Comparison of ENCODE assay signal across 13 cellular contexts in genomic region chr20:34062651-34063482, GRCh38. TPM values are rescaled to one million over a fixed set of nuclear protein-coding genes. Genes with fewer than 3 reads are reported as not detected.
DNase-seq lines count a peak whose midpoint lies in the region; FAIRE-seq and TF ChIP-seq lines count a peak whose summit lies in the region.
"Had no signal": no experiment of that assay in that cellular context is flagged by ENCODE, and none has a peak within 500 bp of the region (broad histone marks: within the 10 kb centered on the region; RNA-seq: fewer than 3 reads in every experiment).

No MANE protein-coding gene starts in this region.

- in situ Hi-C loops in HAP-1 (cut with MboI; ENCODE audit: low sequenced_read_pairs): loop anchor here (25.0 kb wide), 1 partner anchor 201 kb away; no protein-coding TSS in a partner anchor

- H3K36me3 ChIP-seq in mesodermal cell (ENCODE audit: control insufficient read depth, insufficient read depth, low read length): peaks cover 12% of the 10 kb centered on the region
- H3K36me3 ChIP-seq in HAP-1 (replicated peaks): no peaks in the 10 kb centered on the region
- peaks cover 3 to 4% of the 10 kb centered on the region in 2 donors for H3K36me3 ChIP-seq in small intestine (ENCODE audit: control insufficient read depth in 2 of 2, insufficient read depth in 2 of 2, low read length in 2 of 2)

- 100% methylated on average over 1 to 2 of the region's 4 CpGs for WGBS in mesodermal cell (ENCODE audit: insufficient coverage in 2 of 2), 2 experiments
- 90 to 94% (median 93%) methylated on average over 4 of the region's 4 CpGs for WGBS in small intestine, 3 donors

- H3K27ac ChIP-seq in mesodermal cell (ENCODE audit: low read depth, low read length, severe bottlenecking) (peak overlapping the region; percentile 77), small intestine (ENCODE audit: low read depth in 1 of 2, low read length in 1 of 2) (no peak overlapping the region)
- H3K27ac ChIP-seq: lower lobe of right lung had no signal

- H3K9me3 ChIP-seq in mesodermal cell (ENCODE audit: control insufficient read depth, low read length) (no peaks in the 10 kb centered on the region), HAP-1 (no peaks in the 10 kb centered on the region), small intestine (ENCODE audit: control insufficient read depth, low read depth) (no peaks in the 10 kb centered on the region)
- H3K9me3 ChIP-seq: lower lobe of right lung had no signal

- no peak for FAIRE-seq in small intestine (lab: Jason Lieb, UNC)

- no peaks in the 10 kb centered on the region for H3K27me3 ChIP-seq in HAP-1 (ENCODE audit: low read depth)
- H3K27me3 ChIP-seq in small intestine (ENCODE audit: control insufficient read depth in 2 of 2, insufficient read depth in 2 of 2, low read length in 2 of 2): no peaks in the 10 kb centered on the region

- no peak for TF ChIP-seq CTCF in AG10803 (conservative IDR thresholded peaks at IDR 0.05; ENCODE audit: low read length)

- H3K4me3 ChIP-seq in AG10803 (ENCODE audit: low read length): no peak overlapping the region
- H3K4me3 ChIP-seq in mesodermal cell (ENCODE audit: extremely low read depth, insufficient read depth, low read length, poor library complexity, severe bottlenecking): no peak overlapping the region
- no peak overlapping the region for H3K4me3 ChIP-seq in HAP-1
- no peak overlapping the region for H3K4me3 ChIP-seq in small intestine (ENCODE audit: low read depth in 1 of 2, low read length in 2 of 2)
- H3K4me3 ChIP-seq: lower lobe of right lung had no signal

- peak; percentile 64 for DNase-seq in AG10803 (ENCODE audit: low read depth)
- peak; percentile 56 for DNase-seq in GM03348 (ENCODE audit: low spot score)
- DNase-seq in astrocyte of the hippocampus (ENCODE audit: low read depth, low spot score): peak; percentile 39
- no peak for DNase-seq in stimulated activated CD8-positive, alpha-beta memory T cell treated with anti-CD3 and anti-CD28 coated beads, Interleukin-4, amount 100 ng/mL, for 48 hours
- DNase-seq in HAP-1 (ENCODE audit: low spot score in 2 of 2): no peak
- DNase-seq in ecto neural progenitor cell (ENCODE audit: low spot score): no peak
- DNase-seq in small intestine: no peak
- DNase-seq: endodermal cell; lower lobe of right lung; NCI-H1092; posterior cingulate gyrus; stimulated activated CD4-positive, alpha-beta T cell treated with anti-CD3 and anti-CD28 coated beads, Interleukin-4, amount 100 ng/mL, for 1 hour had no signal

- H3K4me1 ChIP-seq in mesodermal cell (ENCODE audit: control insufficient read depth, insufficient read depth, low read length, poor library complexity, severe bottlenecking): peaks cover 51% of the 10 kb centered on the region
- no peaks in the 10 kb centered on the region for H3K4me1 ChIP-seq in HAP-1
- peaks cover 0 to 9% of the 10 kb centered on the region in 2 donors for H3K4me1 ChIP-seq in small intestine (ENCODE audit: control insufficient read depth in 2 of 2, insufficient read depth in 1 of 2, low read depth in 1 of 2, low read length in 1 of 2)

RNA-seq across cellular contexts. Expression of gene EIF2S2, which starts 49.2 kb away (rescaled TPM):
- 160 TPM for polyA plus RNA-seq in mesodermal cell (2013, experiment 1 of 2)
- 181 TPM for polyA plus RNA-seq in mesodermal cell (2013, experiment 2 of 2)
- 10 to 100 TPM; 41.4 to 93.5 (median 62.7) TPM for polyA plus RNA-seq in small intestine

Comparison
In these comparisons a context has a peak if more than half of its experiments do, and no peak if none do; other contexts are left out.
1. DNase-seq: peak in AG10803 (single experiment), GM03348 (single experiment) and astrocyte of the hippocampus (single experiment); none in stimulated activated CD8-positive, alpha-beta memory T cell treated with anti-CD3 and anti-CD28 coated beads, Interleukin-4, amount 100 ng/mL, for 48 hours (single experiment), HAP-1 (0 of 2), ecto neural progenitor cell (single experiment) and small intestine (single experiment).